8 cellular contexts compared by ENCODE assay signal in the genomic region with DNA sequence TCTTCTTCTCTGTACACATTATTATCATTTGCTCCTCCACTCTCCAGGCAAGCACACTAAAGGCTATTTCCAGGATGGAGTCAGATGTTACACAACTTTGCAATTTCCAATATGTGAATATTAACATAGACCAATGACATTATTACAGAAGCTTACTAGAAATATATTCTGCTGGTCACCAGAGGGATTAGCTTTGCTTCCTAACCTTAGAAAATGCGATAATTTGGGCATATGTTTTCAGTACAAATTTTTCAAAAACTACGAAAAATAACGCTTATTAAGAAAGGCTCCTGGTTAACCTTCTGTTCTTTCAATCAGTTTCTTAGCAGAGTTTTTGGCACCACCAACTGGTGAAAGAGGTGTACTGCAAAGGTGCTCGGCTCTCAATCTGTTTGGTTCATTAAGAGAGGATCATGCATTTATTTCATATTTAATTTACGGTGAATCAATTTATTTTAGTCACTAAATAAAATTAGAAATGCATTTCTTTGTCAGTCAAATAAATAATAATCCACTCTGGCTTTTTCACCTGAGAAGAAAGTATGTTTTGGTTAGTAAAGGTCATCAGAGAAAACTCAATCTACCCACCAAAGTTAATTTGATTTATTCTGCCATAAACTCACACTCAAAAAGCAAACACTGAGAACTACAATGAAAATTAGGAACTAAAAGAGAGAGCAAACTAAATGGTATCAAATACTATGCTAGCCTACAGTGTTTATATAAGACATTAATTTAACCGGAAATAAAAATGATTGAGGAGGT. TPM values are rescaled to one million over a fixed set of nuclear protein-coding genes. Genes with fewer than 3 reads are reported as not detected.
DNase-seq lines count a peak whose midpoint lies in the region; ATAC-seq and TF ChIP-seq lines count a peak whose summit lies in the region.

No MANE protein-coding gene starts in this region.

- peak; percentile 93 for TF ChIP-seq CTCF in AG09319 (IDR thresholded peaks at IDR 0.05; ENCODE audit: low read depth, low read length)

- ATAC-seq in GM19395 (IDR thresholded peaks at IDR 0.05; ENCODE audit: unreplicated experiment) (peak; percentile 60), left lobe of liver (peak; percentile 84), GM19023 (IDR thresholded peaks at IDR 0.05; ENCODE audit: unreplicated experiment) (no peak)

- DNase-seq in AG09319 (ENCODE audit: extremely low read depth, low read depth) (no peak), NCI-H2227 (lab: John Stamatoyannopoulos, UW; ENCODE audit: unreplicated experiment) (peak; percentile 77), left lobe of liver (ENCODE audit: low spot score) (peak; percentile 57)
- DNase-seq in activated CD4-positive, CD25-positive, alpha-beta regulatory T cell (lab: John Stamatoyannopoulos, UW), result peak; percentile 9 to 46 (median 27)
- DNase-seq in central memory CD4-positive, alpha-beta T cell, result peak; percentile 39
- peak in 2 of 3 donors; percentile 24 to 40 for DNase-seq in stimulated activated CD4-positive, alpha-beta T cell treated with anti-CD3 and anti-CD28 coated beads, TNF-alpha, amount 100 ng/mL, for 1 hour (ENCODE audit: low read depth in 3 of 3, low spot score in 1 of 3)

RNA-seq across cellular contexts. Expression of gene EFCAB11, which starts 39.2 kb away (rescaled TPM):
- total RNA-seq in left lobe of liver, result 1.2 TPM

RNA-seq across cellular contexts. Expression of gene TDP1, which starts 40.4 kb away (rescaled TPM):
- 4.6 TPM for total RNA-seq in left lobe of liver
